In genomic region chr2:226155476-226155875, GRCh38 we compare ENCODE assay signal across 11 cellular contexts.
"Had no signal": no experiment of that assay in that cellular context is flagged by ENCODE, and none has a peak within 500 bp of the region (broad histone marks: within the 10 kb centered on the region; RNA-seq: fewer than 3 reads in every experiment).

No MANE protein-coding gene starts in this region.

- H3K4me3 ChIP-seq: testis had no signal

- H3K9me3 Mint-ChIP-seq: activated naive CD4-positive, alpha-beta T cell treated with anti-CD3 and anti-CD28 coated beads, Interleukin-2, amount 50 U/mL, for 24 hours; central memory CD8-positive, alpha-beta T cell had no signal

- H3K4me3 Mint-ChIP-seq: activated naive CD4-positive, alpha-beta T cell treated with anti-CD3 and anti-CD28 coated beads, Interleukin-2, amount 50 U/mL, for 24 hours; central memory CD8-positive, alpha-beta T cell; naive thymus-derived CD8-positive, alpha-beta T cell had no signal

- H3K4me1 ChIP-seq: testis had no signal

- H3K4me1 Mint-ChIP-seq: activated naive CD4-positive, alpha-beta T cell treated with anti-CD3 and anti-CD28 coated beads, Interleukin-2, amount 50 U/mL, for 24 hours; central memory CD8-positive, alpha-beta T cell; naive thymus-derived CD8-positive, alpha-beta T cell had no signal

- H3K36me3 Mint-ChIP-seq: activated naive CD4-positive, alpha-beta T cell treated with anti-CD3 and anti-CD28 coated beads, Interleukin-2, amount 50 U/mL, for 24 hours; naive thymus-derived CD8-positive, alpha-beta T cell had no signal

- H3K27ac Mint-ChIP-seq: activated naive CD4-positive, alpha-beta T cell treated with anti-CD3 and anti-CD28 coated beads, Interleukin-2, amount 50 U/mL, for 24 hours had no signal

- DNase-seq: activated effector memory CD4-positive, alpha-beta T cell treated with Interleukin-2 at 50 U/mL for 16 hours; cortex of kidney; effector CD8-positive, alpha-beta T cell; hippocampal formation; naive thymus-derived CD8-positive, alpha-beta T cell; stimulated activated CD4-positive, alpha-beta T cell treated with anti-CD3 and anti-CD28 coated beads, Interleukin-2, amount 100 ng/mL, for 48 hours; stimulated activated naive CD8-positive, alpha-beta T cell treated with anti-CD3 and anti-CD28 coated beads, Interleukin-15, Interleukin-2, amounts not matched to agents 100 U/mL and 50 U/mL, for 24 hours; T-helper 1 cell; testis had no signal

- H3K27ac ChIP-seq: testis had no signal

- H3K27me3 ChIP-seq: testis had no signal

- H3K27me3 Mint-ChIP-seq: central memory CD8-positive, alpha-beta T cell had no signal

- ATAC-seq: naive thymus-derived CD8-positive, alpha-beta T cell; stimulated activated naive CD8-positive, alpha-beta T cell treated with anti-CD3 and anti-CD28 coated beads, Interleukin-15, Interleukin-2, amounts not matched to agents 100 U/mL and 50 U/mL, for 24 hours had no signal

- H3K9me3 ChIP-seq: testis had no signal
